Comparison of ENCODE assay signal across 12 cellular contexts in genomic region chr6:57306273-57306672, GRCh38.
"Had no signal": no experiment of that assay in that cellular context is flagged by ENCODE, and none has a peak within 500 bp of the region (broad histone marks: within the 10 kb centered on the region; RNA-seq: fewer than 3 reads in every experiment).

No MANE protein-coding gene starts in this region.

- H3K4me1 Mint-ChIP-seq: activated CD4-positive, alpha-beta memory T cell treated with anti-CD3 and anti-CD28 coated beads, Interleukin-2, amount 10 ng/mL, durations not matched to agents 7 days and 5 days; activated CD4-positive, alpha-beta T cell treated with anti-CD3 and anti-CD28 coated beads for 36 hours; naive B cell; T-helper 17 cell had no signal

- H3K9me3 Mint-ChIP-seq: activated CD4-positive, alpha-beta memory T cell treated with anti-CD3 and anti-CD28 coated beads, Interleukin-2, amount 10 ng/mL, durations not matched to agents 7 days and 5 days; activated T-cell treated with anti-CD3 and anti-CD28 coated beads, Interleukin-2, amount 50 U/mL, for 24 hours; naive B cell; stimulated activated naive CD8-positive, alpha-beta T cell treated with anti-CD3 and anti-CD28 coated beads, Interleukin-15, Interleukin-2, amounts not matched to agents 100 ng/mL and 50 ng/mL, for 24 hours had no signal

- DNase-seq: activated CD4-positive, alpha-beta memory T cell treated with anti-CD3 and anti-CD28 coated beads, Interleukin-2, amount 10 ng/mL, durations not matched to agents 7 days and 5 days; activated CD4-positive, alpha-beta T cell treated with anti-CD3 and anti-CD28 coated beads for 36 hours; activated naive CD4-positive, alpha-beta T cell treated with anti-CD3 and anti-CD28 coated beads, Interleukin-2, amount 50 U/mL, for 16 hours; activated T-cell treated with anti-CD3 and anti-CD28 coated beads, Interleukin-2, amount 50 U/mL, for 24 hours; glutamatergic neuron; kidney glomerular epithelial cell; naive B cell; posterior cingulate gyrus; T-helper 17 cell; WERI-Rb-1 had no signal

- FAIRE-seq: colon had no signal

- H3K4me3 Mint-ChIP-seq: activated CD4-positive, alpha-beta memory T cell treated with anti-CD3 and anti-CD28 coated beads, Interleukin-2, amount 10 ng/mL, durations not matched to agents 7 days and 5 days; activated CD4-positive, alpha-beta T cell treated with anti-CD3 and anti-CD28 coated beads for 36 hours; activated T-cell treated with anti-CD3 and anti-CD28 coated beads, Interleukin-2, amount 50 U/mL, for 24 hours; naive B cell; stimulated activated naive CD8-positive, alpha-beta T cell treated with anti-CD3 and anti-CD28 coated beads, Interleukin-15, Interleukin-2, amounts not matched to agents 100 ng/mL and 50 ng/mL, for 24 hours; T-helper 17 cell had no signal

- ATAC-seq: activated CD4-positive, alpha-beta T cell treated with anti-CD3 and anti-CD28 coated beads for 36 hours; T-helper 17 cell had no signal

- H3K27ac Mint-ChIP-seq: activated CD4-positive, alpha-beta memory T cell treated with anti-CD3 and anti-CD28 coated beads, Interleukin-2, amount 10 ng/mL, durations not matched to agents 7 days and 5 days; activated CD4-positive, alpha-beta T cell treated with anti-CD3 and anti-CD28 coated beads for 36 hours; activated T-cell treated with anti-CD3 and anti-CD28 coated beads, Interleukin-2, amount 50 U/mL, for 24 hours; naive B cell; stimulated activated naive CD8-positive, alpha-beta T cell treated with anti-CD3 and anti-CD28 coated beads, Interleukin-15, Interleukin-2, amounts not matched to agents 100 ng/mL and 50 ng/mL, for 24 hours; T-helper 17 cell had no signal

- H3K36me3 ChIP-seq: WERI-Rb-1 had no signal

- H3K27ac ChIP-seq: WERI-Rb-1 had no signal

- H3K36me3 Mint-ChIP-seq: naive B cell had no signal
